ENCODE assay signal across 9 cellular contexts in the genomic region with DNA sequence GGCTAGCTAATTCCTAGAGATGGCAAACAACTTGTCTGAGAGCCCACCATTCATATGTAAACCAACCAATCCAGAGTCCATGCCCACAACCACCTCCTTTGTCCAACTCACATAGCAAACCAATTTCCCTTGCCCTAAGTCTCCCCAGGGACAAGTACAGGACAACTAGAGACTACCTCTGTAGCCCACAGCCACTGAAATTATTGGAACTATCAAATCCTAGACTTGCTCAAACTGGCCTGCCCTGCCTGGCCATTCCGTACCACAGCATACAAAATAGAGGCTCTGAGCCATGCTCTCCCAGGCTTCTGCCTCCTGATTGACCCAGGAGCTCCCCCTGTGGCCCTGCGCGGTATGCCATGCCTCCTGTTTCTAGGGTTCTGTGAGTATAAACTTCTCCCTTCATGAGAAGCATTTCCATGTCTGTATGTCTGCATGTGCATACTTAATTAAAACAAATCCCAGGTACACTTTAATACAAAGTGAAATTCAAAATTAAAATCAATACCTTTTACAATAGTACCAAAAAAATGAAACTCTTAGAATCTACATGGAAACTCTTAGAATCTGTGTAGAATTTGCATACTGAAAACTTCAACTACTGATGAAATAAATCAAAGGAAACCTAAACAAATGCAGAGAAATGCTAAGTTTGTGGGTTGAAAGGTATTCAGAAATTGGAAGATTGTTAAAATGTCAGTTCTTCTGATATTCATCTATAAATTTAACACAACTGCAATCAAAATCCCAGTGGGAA. TPM values are rescaled to one million over a fixed set of nuclear protein-coding genes. Genes with fewer than 3 reads are reported as not detected.
DNase-seq lines count a peak whose midpoint lies in the region; ATAC-seq, FAIRE-seq and TF ChIP-seq lines count a peak whose summit lies in the region.
"Had no signal": no experiment of that assay in that cellular context is flagged by ENCODE, and none has a peak within 500 bp of the region (broad histone marks: within the 10 kb centered on the region; RNA-seq: fewer than 3 reads in every experiment).

No MANE protein-coding gene starts in this region.

- H3K79me1 ChIP-seq in IMR-90 (ENCODE audit: low read depth in 1 of 2, low read length in 2 of 2) = no peaks in the 10 kb centered on the region

- H4K5ac ChIP-seq in IMR-90 (ENCODE audit: low read depth, low read length) = no peak overlapping the region

- dilution Hi-C loops in IMR-90 (cut with HindIII; ENCODE audit: low sequenced_read_pairs, unreplicated experiment) = no loop called here

- H3K4me1 ChIP-seq in GM23248 (ENCODE audit: insufficient read depth) = no peaks in the 10 kb centered on the region
- H3K4me1 ChIP-seq in IMR-90 (ENCODE audit: control insufficient read depth, insufficient read depth, low read length) = peaks cover 2% of the 10 kb centered on the region; the same call in 1 of the 2 replicates

- WGBS in GM23248 (ENCODE audit: low coverage in 1 of 2, low lambda C conversion rate in 2 of 2, missing lambda C conversion rate in 2 of 2), 2 experiments = 6 to 11% methylated on average over 3 of the region's 3 CpGs
- WGBS in IMR-90 (ENCODE audit: extremely low coverage in 2 of 2, insufficient read length in 1 of 2), 2 experiments = no CpG with 5 or more reads among the region's 3 CpGs

- peak overlapping the region; percentile 71 for H2AK9ac ChIP-seq in IMR-90 (replicated peaks; ENCODE audit: low read depth, low read length, poor library complexity)

- H3K36me3 ChIP-seq in GM23248 (ENCODE audit: low read depth) = no peaks in the 10 kb centered on the region
- no peaks in the 10 kb centered on the region for H3K36me3 ChIP-seq in IMR-90 (ENCODE audit: control insufficient read depth, insufficient read depth, low read length)
- no peaks in the 10 kb centered on the region for H3K36me3 ChIP-seq in bronchial epithelial cell (ENCODE audit: control insufficient read depth, insufficient read depth, low read length)
- H3K36me3 ChIP-seq: BLaER1 had no signal

- H3K9me2 ChIP-seq in GM23248 (ENCODE audit: insufficient read depth) = no peaks in the 10 kb centered on the region

- H3K27ac ChIP-seq in GM23248 (no peak overlapping the region), IMR-90 (ENCODE audit: insufficient read depth, low read length) (no peak overlapping the region)

- TF ChIP-seq POLR2A in IMR-90 (IDR thresholded peaks at IDR 0.05; ENCODE audit: low read depth, low read length) = no peak

- peaks cover 24% of the 10 kb centered on the region for H3K27me3 ChIP-seq in GM23248 (replicated peaks; ENCODE audit: insufficient read depth)
- peaks cover 35% of the 10 kb centered on the region for H3K27me3 ChIP-seq in IMR-90 (ENCODE audit: control insufficient read depth, insufficient read depth, low read length)
- H3K27me3 ChIP-seq in bronchial epithelial cell (ENCODE audit: control insufficient read depth, insufficient read depth, low read length) = peaks cover 22% of the 10 kb centered on the region
- H3K27me3 ChIP-seq: BLaER1 had no signal

- H2BK5ac ChIP-seq in IMR-90 (ENCODE audit: low read depth, low read length, poor library complexity, severe bottlenecking) = no peak overlapping the region

- H3K14ac ChIP-seq in IMR-90 (replicated peaks; ENCODE audit: low read depth, low read length) = no peak overlapping the region

- H3K4me3 ChIP-seq in GM23248 (no peak overlapping the region), IMR-90 (ENCODE audit: insufficient read depth, low read depth, low read length) (no peak overlapping the region), bronchial epithelial cell (ENCODE audit: low read depth, low read length) (no peak overlapping the region)
- H3K4me3 ChIP-seq: BLaER1 had no signal

- intact Hi-C loops in IMR-90 (cut with micrococcal nuclease) = loop anchor here (1.0 to 5.0 kb wide), 2 partner anchors 153 to 166 kb away; no protein-coding TSS in a partner anchor

- H2BK20ac ChIP-seq in IMR-90 (ENCODE audit: low read depth, low read length) = no peak overlapping the region

- TF ChIP-seq CTCF in IMR-90 (conservative IDR thresholded peaks at IDR 0.05; ENCODE audit: low read depth, low read length) (peak; percentile 78), bronchial epithelial cell (IDR thresholded peaks at IDR 0.05; ENCODE audit: insufficient read depth, low read length, severe bottlenecking) (peak; percentile 88)

- H3K9me3 ChIP-seq in GM23248 (ENCODE audit: low read depth) = no peaks in the 10 kb centered on the region
- H3K9me3 ChIP-seq in IMR-90 (ENCODE audit: control insufficient read depth, insufficient read depth, low read length) = no peaks in the 10 kb centered on the region

- H2AK5ac ChIP-seq in IMR-90 (ENCODE audit: low read depth, low read length) = no peak overlapping the region

- H2AFZ ChIP-seq in GM23248 (no peak overlapping the region), IMR-90 (replicated peaks; ENCODE audit: low read length, poor library complexity) (peak overlapping the region; percentile 6)

- H3K4me2 ChIP-seq in GM23248 (ENCODE audit: unreplicated experiment) = no peak overlapping the region
- H3K4me2 ChIP-seq in IMR-90 (ENCODE audit: low read depth, low read length) = no peak overlapping the region
- H3K4me2 ChIP-seq: BLaER1 had no signal

- FAIRE-seq in bronchial epithelial cell (lab: Jason Lieb, UNC) = no peak

- TF ChIP-seq RAD21 in IMR-90 (IDR thresholded peaks at IDR 0.05; ENCODE audit: low read length) = peak; percentile 63

- H3F3A ChIP-seq in GM23248 (ENCODE audit: insufficient read depth) = peaks cover 30% of the 10 kb centered on the region

- no peak overlapping the region for H3K18ac ChIP-seq in IMR-90 (ENCODE audit: low read depth, low read length)

- CTCF ChIA-PET in IMR-90 (lab: Yijun Ruan, JAX) = interaction anchor here (0.5 to 2.6 kb wide), 8 partner anchors 13 to 393 kb away, joined by 3 to 8 read pairs (median 4); no protein-coding TSS in a partner anchor

- POLR2A ChIA-PET in IMR-90 (lab: Charles Lee; ENCODE audit: unreplicated experiment) = interaction anchor here (0.6 kb wide), 1 partner anchor 195 kb away, joined by 3 read pairs; no protein-coding TSS in a partner anchor

- peak; percentile 87 for ATAC-seq in IMR-90 (ENCODE audit: low read depth)

- in situ Hi-C loops in GM23248 (cut with MboI) = loop anchor here (10.0 kb wide), 1 partner anchor 164 kb away; no protein-coding TSS in a partner anchor
- in situ Hi-C loops in IMR-90 (cut with MboI; ENCODE audit: low sequenced_read_pairs) = no loop called here

- no peak overlapping the region for H4K8ac ChIP-seq in IMR-90 (ENCODE audit: low read depth in 2 of 2, low read length in 2 of 2)

- no peak overlapping the region for H2BK120ac ChIP-seq in IMR-90 (ENCODE audit: low read depth, low read length)

- H3K79me2 ChIP-seq in GM23248 (ENCODE audit: insufficient read depth) = no peaks in the 10 kb centered on the region

- H3K56ac ChIP-seq in IMR-90 (ENCODE audit: extremely low read depth, insufficient read depth, low read length) = no peak overlapping the region

- no peak overlapping the region for H3K4ac ChIP-seq in IMR-90 (ENCODE audit: low read depth, low read length)

- H3K9ac ChIP-seq in GM23248 (no peak overlapping the region), IMR-90 (ENCODE audit: low read depth, low read length) (no peak overlapping the region)
- H3K9ac ChIP-seq: BLaER1 had no signal

- H4K91ac ChIP-seq in IMR-90 (ENCODE audit: insufficient read depth, low read depth, low read length) = no peak overlapping the region

- no peak overlapping the region for H2BK15ac ChIP-seq in IMR-90 (ENCODE audit: low read depth, low read length)

- BruUV-seq in IMR-90 (replicated peaks; lab: Mats Ljungman, UMichigan) = no TSS peak

- H4K20me1 ChIP-seq in GM23248 (ENCODE audit: insufficient read depth) (no peaks in the 10 kb centered on the region), IMR-90 (ENCODE audit: insufficient read depth, low read length) (no peaks in the 10 kb centered on the region)
- H4K20me1 ChIP-seq: BLaER1 had no signal

- DNase-seq in NCI-H2029 (lab: John Stamatoyannopoulos, UW) = peak; percentile 2
- no peak for DNase-seq in NCI-H2029 treated with DMSO at 0.1 percent for 48 hours (lab: John Stamatoyannopoulos, UW)
- DNase-seq in GM23248 = peak; percentile 77
- peak; percentile 39 for DNase-seq in IMR-90
- peak in 3 of 5 experiments; percentile 8 to 33 (median 20) for DNase-seq in T-helper 2 cell
- peak; percentile 64 for DNase-seq in bronchial epithelial cell (ENCODE audit: low read depth)
- DNase-seq in left kidney (ENCODE audit: low read depth, low spot score) = peak; percentile 87
- DNase-seq in stimulated activated CD8-positive, alpha-beta memory T cell treated with anti-CD3 and anti-CD28 coated beads, Interleukin-12 subunit alpha, Interleukin-12 subunit beta, amount 100 ng/mL, for 1 hour (ENCODE audit: low read depth) = peak; percentile 2

- no peaks in the 10 kb centered on the region for H3K9me1 ChIP-seq in IMR-90 (ENCODE audit: insufficient read depth, low read length)

- no peak overlapping the region for H3K23ac ChIP-seq in IMR-90 (ENCODE audit: low read depth, low read length)

TF ChIP-seq in IMR-90, 13 proteins besides CTCF, POLR2A, EP300 and RAD21:
- peak; percentile 43 for TF ChIP-seq SMC3 (IDR thresholded peaks at IDR 0.05; ENCODE audit: low read depth, low read length)
- TF ChIP-seq RCOR1 (IDR thresholded peaks at IDR 0.05; ENCODE audit: insufficient replicate concordance, low read length) = no peak

RNA-seq across cellular contexts. Expression of a gene that starts 4.0 kb away (rescaled TPM):
- total RNA-seq in GM23248 (2014; rRNA removed; shearing (Covaris generic)) = 4.8 and 8.7 TPM in 2 replicates
- polyA plus RNA-seq in GM23248 (2016; fragmentation: Nextera tagmentation; extraction: Ambion mirVana) (2.0 and 2.1 TPM in 2 replicates), IMR-90 (2012; rRNA removed) (0.56 and 0.95 TPM in 2 replicates)
- total RNA-seq in IMR-90 (2012; rRNA removed) (1.1 and 1.3 TPM in 2 replicates), bronchial epithelial cell (under 0.01 TPM in 1 of 2 replicates, not detected in the other)
- 0.28 and 0.78 TPM in 2 replicates for polyA plus RNA-seq in IMR-90 (2012; cell fraction: cytosol; rRNA removed)
- polyA plus RNA-seq in IMR-90 (2012; cell fraction: nucleus; rRNA removed; ENCODE audit: low replicate concordance) = 0.63 and 1.1 TPM in 2 replicates
